Comparison of ENCODE assay signal across 1 cellular context in the genomic region with DNA sequence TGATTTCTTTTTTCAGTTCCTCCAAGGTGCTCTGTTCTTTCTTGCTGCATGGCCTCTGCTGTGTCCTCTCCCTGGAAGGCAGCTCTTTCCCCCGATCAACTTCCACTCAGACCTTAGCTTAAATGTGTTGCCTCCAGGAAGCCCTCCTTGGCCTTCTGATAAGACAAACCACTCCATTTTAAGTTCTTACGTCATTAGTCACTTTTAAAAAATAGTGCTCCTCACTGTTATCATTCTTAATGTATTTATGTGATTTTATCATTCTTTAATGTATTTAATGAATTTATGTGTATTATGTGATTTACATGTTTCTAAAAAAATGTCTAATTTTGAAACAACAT.
TF ChIP-seq lines count a peak whose summit lies in the region.

No MANE protein-coding gene starts in this region.

TF ChIP-seq in GM12878, 131 proteins besides CTCF, POLR2A, EP300 and RAD21:
- TF ChIP-seq STAT3 (IDR thresholded peaks at IDR 0.05; ENCODE audit: low read depth, low read length), result no peak
- TF ChIP-seq, protein P1, sequence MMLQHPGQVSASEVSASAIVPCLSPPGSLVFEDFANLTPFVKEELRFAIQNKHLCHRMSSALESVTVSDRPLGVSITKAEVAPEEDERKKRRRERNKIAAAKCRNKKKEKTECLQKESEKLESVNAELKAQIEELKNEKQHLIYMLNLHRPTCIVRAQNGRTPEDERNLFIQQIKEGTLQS (IDR thresholded peaks at IDR 0.05; ENCODE audit: borderline replicate concordance, extremely low read depth, low read depth, low read length), result no peak
- peak; percentile 39; the same call in 1 of the 2 replicates for TF ChIP-seq POLR2AphosphoS5 (IDR thresholded peaks at IDR 0.05; ENCODE audit: low read length)
- peak; percentile 52 for TF ChIP-seq ATF7 (IDR thresholded peaks at IDR 0.05; ENCODE audit: low read depth)
